In the genomic region with DNA sequence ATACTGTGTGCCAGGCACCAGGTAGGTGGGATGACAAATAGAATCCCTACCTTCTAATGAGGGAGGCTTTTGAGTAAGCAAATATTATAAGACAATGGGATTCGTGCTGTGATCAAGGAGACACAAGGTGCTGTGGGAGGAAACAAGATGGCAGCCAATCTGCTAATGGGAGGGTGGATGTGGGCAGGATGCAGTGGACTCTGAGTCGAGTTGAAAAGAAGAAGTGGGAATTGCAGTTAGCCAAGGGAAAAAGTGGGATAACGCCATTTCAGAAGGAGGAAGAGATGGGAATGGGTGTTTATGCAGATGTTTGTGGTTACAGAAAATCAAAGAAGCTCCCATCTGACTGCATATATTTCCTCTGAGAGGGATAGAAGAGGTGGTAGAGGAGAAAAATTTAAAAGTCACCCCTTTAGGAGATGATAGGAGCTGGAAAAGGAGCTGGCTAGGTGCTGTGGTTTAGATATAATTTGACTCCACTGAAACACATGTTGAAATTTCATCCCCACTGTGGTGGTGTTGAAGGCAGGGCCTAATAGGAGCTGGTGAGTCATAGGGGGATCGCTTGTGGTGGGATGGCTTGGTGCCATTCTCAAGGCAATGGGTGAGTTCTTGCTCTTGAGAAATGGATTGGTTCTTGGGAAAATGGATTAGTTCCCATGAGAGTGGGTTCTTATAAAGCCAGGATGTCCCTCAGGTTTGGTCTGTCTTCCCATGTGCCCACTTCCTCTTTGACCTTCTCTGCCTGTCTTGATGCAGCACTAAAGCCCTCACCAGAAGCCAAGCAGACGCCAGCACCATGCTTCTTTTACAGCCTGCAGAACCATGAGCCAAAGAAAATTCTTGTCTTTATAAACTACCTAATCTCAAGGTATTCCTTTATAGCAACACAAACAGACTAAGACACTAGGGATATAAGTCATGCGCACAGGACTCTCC, we compare ENCODE assay signal across 12 cellular contexts. TPM values are rescaled to one million over a fixed set of nuclear protein-coding genes. Genes with fewer than 3 reads are reported as not detected.
DNase-seq lines count a peak whose midpoint lies in the region; ATAC-seq, FAIRE-seq and TF ChIP-seq lines count a peak whose summit lies in the region.
"Had no signal": no experiment of that assay in that cellular context is flagged by ENCODE, and none has a peak within 500 bp of the region (broad histone marks: within the 10 kb centered on the region; RNA-seq: fewer than 3 reads in every experiment).

No MANE protein-coding gene starts in this region.

- no peaks in the 10 kb centered on the region for H3K4me1 ChIP-seq in IMR-90 (ENCODE audit: control insufficient read depth, insufficient read depth, low read length)
- H3K4me1 ChIP-seq in mammary epithelial cell (ENCODE audit: insufficient read depth, low read length) = no peaks in the 10 kb centered on the region

- ATAC-seq in GM21723 (IDR thresholded peaks at IDR 0.05; ENCODE audit: unreplicated experiment) = peak; percentile 42
- no peak for ATAC-seq in IMR-90 (ENCODE audit: low read depth)
- ATAC-seq in GM21367 (IDR thresholded peaks at IDR 0.05; ENCODE audit: unreplicated experiment) = no peak
- ATAC-seq: HCT116, natural killer cell had no signal

- POLR2A ChIA-PET in IMR-90 (lab: Charles Lee; ENCODE audit: unreplicated experiment) = no interaction called here

- TF ChIP-seq CTCF in IMR-90 (conservative IDR thresholded peaks at IDR 0.05; ENCODE audit: low read depth, low read length) (no peak), mammary epithelial cell (conservative IDR thresholded peaks at IDR 0.05 in 1 of 2, IDR thresholded peaks at IDR 0.05 in 1 of 2; ENCODE audit: extremely low read depth in 1 of 2, insufficient read depth in 1 of 2, low read depth in 1 of 2, low read length in 2 of 2) (no peak)

- H3K4me2 ChIP-seq in IMR-90 (ENCODE audit: low read depth, low read length) (no peak overlapping the region), mammary epithelial cell (ENCODE audit: insufficient read depth, low read depth, low read length) (no peak overlapping the region)

- H2BK15ac ChIP-seq in IMR-90 (ENCODE audit: low read depth, low read length) = no peak overlapping the region

- TF ChIP-seq POLR2A in GM12891 (IDR thresholded peaks at IDR 0.05; ENCODE audit: low read depth, low read length) (no peak), IMR-90 (IDR thresholded peaks at IDR 0.05; ENCODE audit: low read depth, low read length) (no peak)

- H3K9ac ChIP-seq in IMR-90 (ENCODE audit: low read depth, low read length) (no peak overlapping the region), mammary epithelial cell (ENCODE audit: insufficient read depth, low read length) (no peak overlapping the region)

- peaks cover 42% of the 10 kb centered on the region for H3K27me3 ChIP-seq in IMR-90 (ENCODE audit: control insufficient read depth, insufficient read depth, low read length)
- H3K27me3 ChIP-seq in mammary epithelial cell (ENCODE audit: insufficient read depth, low read length) = no peaks in the 10 kb centered on the region

- no peak overlapping the region for H4K91ac ChIP-seq in IMR-90 (ENCODE audit: insufficient read depth, low read depth, low read length)

- H2BK20ac ChIP-seq in IMR-90 (ENCODE audit: low read depth, low read length) = no peak overlapping the region

- H2BK5ac ChIP-seq in IMR-90 (ENCODE audit: low read depth, low read length, poor library complexity, severe bottlenecking) = no peak overlapping the region

- H4K5ac ChIP-seq in IMR-90 (ENCODE audit: low read depth, low read length) = no peak overlapping the region

- no peak overlapping the region for H3K27ac ChIP-seq in IMR-90 (ENCODE audit: insufficient read depth, low read length)
- no peak overlapping the region for H3K27ac ChIP-seq in mammary epithelial cell (ENCODE audit: insufficient read depth, low read depth, low read length)

- no peak overlapping the region for H3K4ac ChIP-seq in IMR-90 (ENCODE audit: low read depth, low read length)

- H4K8ac ChIP-seq in IMR-90 (ENCODE audit: low read depth in 2 of 2, low read length in 2 of 2) = no peak overlapping the region

- H3K14ac ChIP-seq in IMR-90 (replicated peaks; ENCODE audit: low read depth, low read length) = no peak overlapping the region

- TF ChIP-seq RAD21 in IMR-90 (IDR thresholded peaks at IDR 0.05; ENCODE audit: low read length) = no peak

- H3K4me3 ChIP-seq in IMR-90 (ENCODE audit: insufficient read depth, low read depth, low read length) (no peak overlapping the region), mammary epithelial cell (replicated peaks in 1 of 3; ENCODE audit: insufficient read depth in 1 of 3, low read depth in 2 of 3, low read length in 3 of 3) (no peak overlapping the region)

- in situ Hi-C loops in IMR-90 (cut with MboI; ENCODE audit: low sequenced_read_pairs) = no loop called here
- in situ Hi-C loops in mammary epithelial cell (cut with MboI; ENCODE audit: low sequenced_read_pairs in 2 of 2) = no loop called here

- no CpG with 5 or more reads among the region's 6 CpGs for WGBS in IMR-90 (ENCODE audit: extremely low coverage in 2 of 2, insufficient read length in 1 of 2), 2 experiments
- WGBS in mammary epithelial cell (ENCODE audit: low coverage, missing lambda C conversion rate) = 83% methylated on average over 5 of the region's 6 CpGs

- CTCF ChIA-PET in IMR-90 (lab: Yijun Ruan, JAX) = interaction anchor here (0.6 to 0.7 kb wide), 3 partner anchors 8 to 14 kb away, joined by 3 read pairs; no protein-coding TSS in a partner anchor
- CTCF ChIA-PET in mammary epithelial cell (lab: Charles Lee; ENCODE audit: low non-redundant PET) = no interaction called here

- no peak overlapping the region for H2BK120ac ChIP-seq in IMR-90 (ENCODE audit: low read depth, low read length)

- intact Hi-C loops in IMR-90 (cut with micrococcal nuclease) (no loop called here), mammary epithelial cell (cut with micrococcal nuclease) (no loop called here)

- H2AFZ ChIP-seq in IMR-90 (replicated peaks; ENCODE audit: low read length, poor library complexity) = no peak overlapping the region
- no peak overlapping the region for H2AFZ ChIP-seq in mammary epithelial cell (ENCODE audit: low read depth, low read length)

- no peaks in the 10 kb centered on the region; the same call in 1 of the 2 replicates for H3K9me1 ChIP-seq in IMR-90 (ENCODE audit: insufficient read depth, low read length)

- no peak overlapping the region for H3K18ac ChIP-seq in IMR-90 (ENCODE audit: low read depth, low read length)

- no peak overlapping the region for H3K23ac ChIP-seq in IMR-90 (ENCODE audit: low read depth, low read length)

- no peaks in the 10 kb centered on the region for H4K20me1 ChIP-seq in IMR-90 (ENCODE audit: insufficient read depth, low read length)
- H4K20me1 ChIP-seq in mammary epithelial cell (ENCODE audit: insufficient read depth, low read length) = no peaks in the 10 kb centered on the region

- H3K36me3 ChIP-seq in IMR-90 (ENCODE audit: control insufficient read depth, insufficient read depth, low read length) (no peaks in the 10 kb centered on the region), mammary epithelial cell (ENCODE audit: insufficient read depth, low read length) (no peaks in the 10 kb centered on the region)

- FAIRE-seq in GM12891 (lab: Jason Lieb, UNC) = peak; percentile 94

- DNase-seq in GM12891 (ENCODE audit: insufficient read length, low spot score) (no peak), IMR-90 (peak; percentile 63), mammary epithelial cell (peak; percentile 27), NCI-H2081 treated with DMSO at 0.1 percent for 48 hours (lab: John Stamatoyannopoulos, UW) (no peak), NK-92 (lab: John Stamatoyannopoulos, UW; ENCODE audit: unreplicated experiment) (no peak), cortex of kidney (lab: John Stamatoyannopoulos, UW) (no peak)
- DNase-seq: DMS79, natural killer cell, NCI-H1694 treated with DMSO at 0.1 percent for 48 hours had no signal

- no peaks in the 10 kb centered on the region for H3K9me3 ChIP-seq in IMR-90 (ENCODE audit: control insufficient read depth, insufficient read depth, low read length)
- no peaks in the 10 kb centered on the region for H3K9me3 ChIP-seq in mammary epithelial cell (replicated peaks; ENCODE audit: insufficient read depth, low read length)

- dilution Hi-C loops in IMR-90 (cut with HindIII; ENCODE audit: low sequenced_read_pairs, unreplicated experiment) (no loop called here), mammary epithelial cell (cut with HindIII; ENCODE audit: low sequenced_read_pairs) (no loop called here)

- no peak overlapping the region for H2AK9ac ChIP-seq in IMR-90 (replicated peaks; ENCODE audit: low read depth, low read length, poor library complexity)

- no peaks in the 10 kb centered on the region for H3K79me1 ChIP-seq in IMR-90 (ENCODE audit: low read depth in 1 of 2, low read length in 2 of 2)

- H3K79me2 ChIP-seq in mammary epithelial cell (ENCODE audit: insufficient read depth, low read length) = no peaks in the 10 kb centered on the region

- H2AK5ac ChIP-seq in IMR-90 (ENCODE audit: low read depth, low read length) = no peak overlapping the region

- BruUV-seq in IMR-90 (replicated peaks; lab: Mats Ljungman, UMichigan) (no TSS peak), mammary epithelial cell (replicated peaks; lab: Mats Ljungman, UMichigan) (no TSS peak)

- no peak overlapping the region for H3K56ac ChIP-seq in IMR-90 (ENCODE audit: extremely low read depth, insufficient read depth, low read length)

TF ChIP-seq in GM12891, 5 proteins besides CTCF, POLR2A, EP300 and RAD21:
- TF ChIP-seq TAF1 (IDR thresholded peaks at IDR 0.05; ENCODE audit: low read depth, low read length) (no peak), POU2F2 (IDR thresholded peaks at IDR 0.05; ENCODE audit: low read depth, low read length) (0 out of 2 replicates have a peak, but pooled peaks have one; percentile 26), SPI1 (IDR thresholded peaks at IDR 0.05; ENCODE audit: low read depth, low read length) (peak; percentile 92)

TF ChIP-seq in IMR-90, 13 proteins besides CTCF, POLR2A, EP300 and RAD21 (continues in another document):
- TF ChIP-seq NFE2L2 (IDR thresholded peaks at IDR 0.05; ENCODE audit: low read depth, low read length) = no peak
- no peak for TF ChIP-seq CHD1 (IDR thresholded peaks at IDR 0.05; ENCODE audit: low read depth, low read length)
- no peak for TF ChIP-seq RFX5 (IDR thresholded peaks at IDR 0.05; ENCODE audit: low read depth, low read length)
- TF ChIP-seq, protein P1, sequence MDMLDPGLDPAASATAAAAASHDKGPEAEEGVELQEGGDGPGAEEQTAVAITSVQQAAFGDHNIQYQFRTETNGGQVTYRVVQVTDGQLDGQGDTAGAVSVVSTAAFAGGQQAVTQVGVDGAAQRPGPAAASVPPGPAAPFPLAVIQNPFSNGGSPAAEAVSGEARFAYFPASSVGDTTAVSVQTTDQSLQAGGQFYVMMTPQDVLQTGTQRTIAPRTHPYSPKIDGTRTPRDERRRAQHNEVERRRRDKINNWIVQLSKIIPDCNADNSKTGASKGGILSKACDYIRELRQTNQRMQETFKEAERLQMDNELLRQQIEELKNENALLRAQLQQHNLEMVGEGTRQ (IDR thresholded peaks at IDR 0.05; ENCODE audit: low read depth, low read length) = no peak

RNA-seq across cellular contexts. Expression of gene POU2AF1, which starts 30.0 kb away (rescaled TPM):
- polyA plus RNA-seq in GM12891 (2012; ENCODE audit: low read depth, missing spikeins) = 136 TPM
- not detected in 2 replicates for total RNA-seq in IMR-90 (2012; rRNA removed)
- polyA plus RNA-seq in IMR-90 (2012; rRNA removed) = not detected in 2 replicates
- not detected in 2 replicates for polyA plus RNA-seq in IMR-90 (2012; cell fraction: cytosol; rRNA removed)
- 0.02 TPM in 1 of 2 replicates, not detected in the other for polyA plus RNA-seq in IMR-90 (2012; cell fraction: nucleus; rRNA removed; ENCODE audit: low replicate concordance)
- total RNA-seq in mammary epithelial cell = under 1 TPM; 0.33 to 0.56 TPM
- polyA plus RNA-seq in mammary epithelial cell = 0.10 TPM
- not detected for polyA minus RNA-seq in mammary epithelial cell

Comparison
In these comparisons a context has a peak if more than half of its experiments do, and no peak if none do; other contexts are left out.
1. DNase-seq: peak in IMR-90 (single experiment) and mammary epithelial cell (single experiment); none in GM12891 (single experiment), NCI-H2081 treated with DMSO at 0.1 percent for 48 hours (single experiment), NK-92 (single experiment) and cortex of kidney (single experiment).